ENCODE assay signal across 1 cellular context in the genomic region with DNA sequence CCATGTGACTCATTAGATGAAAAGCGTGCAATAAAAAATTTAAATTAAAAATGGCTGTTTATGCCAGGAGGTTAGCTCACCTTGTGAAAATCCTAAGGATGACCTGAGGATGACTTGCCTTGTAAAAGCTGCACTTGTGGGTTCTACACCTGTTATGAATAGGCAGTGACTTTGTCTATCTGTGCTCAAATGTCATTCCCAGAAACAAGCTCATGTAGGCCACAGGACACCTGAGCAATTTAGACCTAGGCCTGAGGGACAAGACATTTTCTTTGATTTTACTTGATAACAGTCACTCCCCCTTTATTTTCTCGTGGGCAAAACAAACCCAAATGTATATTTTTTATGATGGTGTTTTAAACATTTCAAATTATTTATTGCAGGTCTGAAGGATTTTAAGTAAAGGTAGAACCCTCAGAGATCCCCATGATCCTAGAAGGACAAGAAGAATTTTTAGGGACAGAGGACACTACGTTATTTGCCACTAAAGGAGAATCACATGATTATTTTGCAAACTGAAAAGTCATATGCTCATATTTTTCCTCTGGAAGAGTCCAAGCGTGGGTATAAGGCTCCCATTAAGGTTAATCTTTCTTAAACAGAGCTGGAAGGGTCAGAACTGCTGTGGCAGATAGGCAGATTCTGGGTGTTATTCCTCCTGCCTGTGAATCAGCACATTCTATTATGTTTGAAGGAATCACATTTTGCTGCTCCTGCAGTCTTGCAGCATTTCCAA.
TF ChIP-seq lines count a peak whose summit lies in the region.

No MANE protein-coding gene starts in this region.

TF ChIP-seq in K562, 482 proteins besides CTCF, POLR2A, EP300 and RAD21 (continued from another document and continues in another):
- TF ChIP-seq ZNF518B (CRISPR knock-in tag; IDR thresholded peaks at IDR 0.05): no peak
- TF ChIP-seq, protein P1, sequence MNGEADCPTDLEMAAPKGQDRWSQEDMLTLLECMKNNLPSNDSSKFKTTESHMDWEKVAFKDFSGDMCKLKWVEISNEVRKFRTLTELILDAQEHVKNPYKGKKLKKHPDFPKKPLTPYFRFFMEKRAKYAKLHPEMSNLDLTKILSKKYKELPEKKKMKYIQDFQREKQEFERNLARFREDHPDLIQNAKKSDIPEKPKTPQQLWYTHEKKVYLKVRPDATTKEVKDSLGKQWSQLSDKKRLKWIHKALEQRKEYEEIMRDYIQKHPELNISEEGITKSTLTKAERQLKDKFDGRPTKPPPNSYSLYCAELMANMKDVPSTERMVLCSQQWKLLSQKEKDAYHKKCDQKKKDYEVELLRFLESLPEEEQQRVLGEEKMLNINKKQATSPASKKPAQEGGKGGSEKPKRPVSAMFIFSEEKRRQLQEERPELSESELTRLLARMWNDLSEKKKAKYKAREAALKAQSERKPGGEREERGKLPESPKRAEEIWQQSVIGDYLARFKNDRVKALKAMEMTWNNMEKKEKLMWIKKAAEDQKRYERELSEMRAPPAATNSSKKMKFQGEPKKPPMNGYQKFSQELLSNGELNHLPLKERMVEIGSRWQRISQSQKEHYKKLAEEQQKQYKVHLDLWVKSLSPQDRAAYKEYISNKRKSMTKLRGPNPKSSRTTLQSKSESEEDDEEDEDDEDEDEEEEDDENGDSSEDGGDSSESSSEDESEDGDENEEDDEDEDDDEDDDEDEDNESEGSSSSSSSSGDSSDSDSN (IDR thresholded peaks at IDR 0.05; ENCODE audit: borderline replicate concordance in 1 of 2, low read depth in 2 of 2, low read length in 2 of 2): no peak
- TF ChIP-seq ZNF639 (CRISPR knock-in tag; conservative IDR thresholded peaks at IDR 0.05 in 1 of 2, IDR thresholded peaks at IDR 0.05 in 1 of 2): peak in 1 of 2 experiments; percentile 84; a peak in 2 of 4 replicates
- TF ChIP-seq, protein P2, sequence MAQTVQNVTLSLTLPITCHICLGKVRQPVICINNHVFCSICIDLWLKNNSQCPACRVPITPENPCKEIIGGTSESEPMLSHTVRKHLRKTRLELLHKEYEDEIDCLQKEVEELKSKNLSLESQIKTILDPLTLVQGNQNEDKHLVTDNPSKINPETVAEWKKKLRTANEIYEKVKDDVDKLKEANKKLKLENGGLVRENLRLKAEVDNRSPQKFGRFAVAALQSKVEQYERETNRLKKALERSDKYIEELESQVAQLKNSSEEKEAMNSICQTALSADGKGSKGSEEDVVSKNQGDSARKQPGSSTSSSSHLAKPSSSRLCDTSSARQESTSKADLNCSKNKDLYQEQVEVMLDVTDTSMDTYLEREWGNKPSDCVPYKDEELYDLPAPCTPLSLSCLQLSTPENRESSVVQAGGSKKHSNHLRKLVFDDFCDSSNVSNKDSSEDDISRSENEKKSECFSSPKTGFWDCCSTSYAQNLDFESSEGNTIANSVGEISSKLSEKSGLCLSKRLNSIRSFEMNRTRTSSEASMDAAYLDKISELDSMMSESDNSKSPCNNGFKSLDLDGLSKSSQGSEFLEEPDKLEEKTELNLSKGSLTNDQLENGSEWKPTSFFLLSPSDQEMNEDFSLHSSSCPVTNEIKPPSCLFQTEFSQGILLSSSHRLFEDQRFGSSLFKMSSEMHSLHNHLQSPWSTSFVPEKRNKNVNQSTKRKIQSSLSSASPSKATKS (CRISPR knock-in tag; IDR thresholded peaks at IDR 0.05): no peak
- no peak; the same call in 1 of the 2 replicates for TF ChIP-seq CTBP1 (IDR thresholded peaks at IDR 0.05; ENCODE audit: borderline replicate concordance)
- peak; percentile 63 for TF ChIP-seq ADNP (tag; IDR thresholded peaks at IDR 0.05)
- TF ChIP-seq SNIP1 (IDR thresholded peaks at IDR 0.05; ENCODE audit: low read depth): no peak
- TF ChIP-seq, protein P3, sequence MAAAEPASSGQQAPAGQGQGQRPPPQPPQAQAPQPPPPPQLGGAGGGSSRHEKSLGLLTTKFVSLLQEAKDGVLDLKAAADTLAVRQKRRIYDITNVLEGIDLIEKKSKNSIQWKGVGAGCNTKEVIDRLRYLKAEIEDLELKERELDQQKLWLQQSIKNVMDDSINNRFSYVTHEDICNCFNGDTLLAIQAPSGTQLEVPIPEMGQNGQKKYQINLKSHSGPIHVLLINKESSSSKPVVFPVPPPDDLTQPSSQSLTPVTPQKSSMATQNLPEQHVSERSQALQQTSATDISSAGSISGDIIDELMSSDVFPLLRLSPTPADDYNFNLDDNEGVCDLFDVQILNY (CRISPR knock-in tag; IDR thresholded peaks at IDR 0.05): no peak
- no peak for TF ChIP-seq NFXL1 (CRISPR knock-in tag; IDR thresholded peaks at IDR 0.05)
- no peak for TF ChIP-seq CBX5 (IDR thresholded peaks at IDR 0.05; ENCODE audit: borderline replicate concordance, low read depth)
- peak in 1 of 2 experiments; percentile 16; a peak in 1 of 4 replicates for TF ChIP-seq ZNF318 (IDR thresholded peaks at IDR 0.05; ENCODE audit: borderline replicate concordance in 1 of 2, low read depth in 1 of 2)
- TF ChIP-seq KLF10 (CRISPR knock-in tag; IDR thresholded peaks at IDR 0.05): no peak
- 0 out of 2 replicates have a peak, but pooled peaks have one; percentile 28 for TF ChIP-seq ZBTB33 (CRISPR knock-in tag; IDR thresholded peaks at IDR 0.05)
- TF ChIP-seq, protein P4, sequence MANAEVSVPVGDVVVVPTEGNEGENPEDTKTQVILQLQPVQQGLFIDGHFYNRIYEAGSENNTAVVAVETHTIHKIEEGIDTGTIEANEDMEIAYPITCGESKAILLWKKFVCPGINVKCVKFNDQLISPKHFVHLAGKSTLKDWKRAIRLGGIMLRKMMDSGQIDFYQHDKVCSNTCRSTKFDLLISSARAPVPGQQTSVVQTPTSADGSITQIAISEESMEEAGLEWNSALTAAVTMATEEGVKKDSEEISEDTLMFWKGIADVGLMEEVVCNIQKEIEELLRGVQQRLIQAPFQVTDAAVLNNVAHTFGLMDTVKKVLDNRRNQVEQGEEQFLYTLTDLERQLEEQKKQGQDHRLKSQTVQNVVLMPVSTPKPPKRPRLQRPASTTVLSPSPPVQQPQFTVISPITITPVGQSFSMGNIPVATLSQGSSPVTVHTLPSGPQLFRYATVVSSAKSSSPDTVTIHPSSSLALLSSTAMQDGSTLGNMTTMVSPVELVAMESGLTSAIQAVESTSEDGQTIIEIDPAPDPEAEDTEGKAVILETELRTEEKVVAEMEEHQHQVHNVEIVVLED (CRISPR knock-in tag; IDR thresholded peaks at IDR 0.05): no peak
- TF ChIP-seq STAT5A (IDR thresholded peaks at IDR 0.05; ENCODE audit: borderline replicate concordance, low read length): peak; percentile 93
- peak; percentile 69 for TF ChIP-seq GTF2E2 (tag; IDR thresholded peaks at IDR 0.05)
- TF ChIP-seq ZBED1 (IDR thresholded peaks at IDR 0.05): 0 out of 2 replicates have a peak, but pooled peaks have one; percentile 62
- no peak; the same call in 1 of the 2 replicates for TF ChIP-seq ZNF197 (CRISPR knock-in tag; IDR thresholded peaks at IDR 0.05; ENCODE audit: low read depth)
- TF ChIP-seq ELK3 (CRISPR knock-in tag; IDR thresholded peaks at IDR 0.05): no peak
- TF ChIP-seq RBM15 (IDR thresholded peaks at IDR 0.05; ENCODE audit: insufficient read depth, low read length): no peak
- TF ChIP-seq MAFF (IDR thresholded peaks at IDR 0.05; ENCODE audit: low read length): peak; percentile 90
- no peak for TF ChIP-seq RUNX1 (IDR thresholded peaks at IDR 0.05; ENCODE audit: low read depth)
